In genomic region chr6:119078449-119079287, GRCh38 we compare ENCODE assay signal across 8 cellular contexts. TPM values are rescaled to one million over a fixed set of nuclear protein-coding genes. Genes with fewer than 3 reads are reported as not detected.
DNase-seq lines count a peak whose midpoint lies in the region; ATAC-seq and TF ChIP-seq lines count a peak whose summit lies in the region.

Gene FAM184A (minus strand): TSS chr6:119078664. CDS start chr6:119078299, 365 bp downstream.

- no peaks in the 10 kb centered on the region for H4K20me1 ChIP-seq in OCI-LY1 (ENCODE audit: insufficient read depth, low read length)

- H3K4me1 ChIP-seq in OCI-LY1 (ENCODE audit: insufficient read depth, low read length, severe bottlenecking) = peaks cover 17% of the 10 kb centered on the region
- H3K4me1 ChIP-seq in muscle layer of duodenum (ENCODE audit: control insufficient read depth in 1 of 2, insufficient read depth in 2 of 2, low read length in 2 of 2) = peaks cover 0 to 6% of the 10 kb centered on the region in 2 donors

- no peaks in the 10 kb centered on the region for H3K36me3 ChIP-seq in OCI-LY1 (ENCODE audit: insufficient read depth, low read length)
- H3K36me3 ChIP-seq in muscle layer of duodenum (ENCODE audit: control insufficient read depth in 1 of 2, insufficient read depth in 2 of 2, low read length in 2 of 2) = no peaks in the 10 kb centered on the region

- H3K9me3 ChIP-seq in OCI-LY1 (ENCODE audit: low read length) (no peaks in the 10 kb centered on the region), muscle layer of duodenum (ENCODE audit: control insufficient read depth in 1 of 2, low read length in 2 of 2) (no peaks in the 10 kb centered on the region)

- intact Hi-C loops in CD14-positive monocyte (cut with micrococcal nuclease) = no loop called here

- H3K27me3 ChIP-seq in OCI-LY1 (ENCODE audit: insufficient read depth, low read length) = no peaks in the 10 kb centered on the region
- no peaks in the 10 kb centered on the region for H3K27me3 ChIP-seq in muscle layer of duodenum (ENCODE audit: low read depth, low read length)

- H2AFZ ChIP-seq in OCI-LY1 (ENCODE audit: low read length) = no peak within 1 kb of the TSS

- H3K79me2 ChIP-seq in OCI-LY1 (ENCODE audit: insufficient read depth, low read length) = no peaks in the 10 kb centered on the region

- peak within 1 kb of the TSS; percentile 48; the same call in 1 of the 2 replicates for H3K9ac ChIP-seq in OCI-LY1 (ENCODE audit: low read length)

- peaks cover 19% of the 10 kb centered on the region for H3K4me1 Mint-ChIP-seq in CD14-positive monocyte
- peaks cover 52% of the 10 kb centered on the region for H3K4me1 Mint-ChIP-seq in activated T-cell treated with anti-CD3 and anti-CD28 coated beads, Interleukin-2, amount 50 U/mL, for 24 hours (ENCODE audit: low read depth)

- H3K36me3 Mint-ChIP-seq in CD14-positive monocyte = peaks cover 0 to 6% of the 10 kb centered on the region in 2 donors
- H3K36me3 Mint-ChIP-seq in activated T-cell treated with anti-CD3 and anti-CD28 coated beads, Interleukin-2, amount 50 U/mL, for 24 hours (ENCODE audit: low read depth) = peaks cover 11% of the 10 kb centered on the region

- H3K4me3 Mint-ChIP-seq in CD14-positive monocyte = peak within 1 kb of the TSS; percentile 95 to 97
- H3K4me3 Mint-ChIP-seq in activated T-cell treated with anti-CD3 and anti-CD28 coated beads, Interleukin-2, amount 50 U/mL, for 24 hours = peak within 1 kb of the TSS; percentile 85

- H3K4me3 ChIP-seq in OCI-LY1 (ENCODE audit: low read depth, low read length, poor library complexity, severe bottlenecking) = peak within 1 kb of the TSS; percentile 62
- H3K4me3 ChIP-seq in muscle layer of duodenum (ENCODE audit: low read depth in 1 of 2, low read length in 2 of 2) = peak within 1 kb of the TSS; percentile 83 to 84

- H3K27ac Mint-ChIP-seq in CD14-positive monocyte = peak within 1 kb of the TSS in 6 of 7 donors; percentile 9 to 82 (median 70)
- peak within 1 kb of the TSS; percentile 93 for H3K27ac Mint-ChIP-seq in activated T-cell treated with anti-CD3 and anti-CD28 coated beads, Interleukin-2, amount 50 U/mL, for 24 hours

- H3K27ac ChIP-seq in OCI-LY1 (ENCODE audit: low read depth, low read length, poor library complexity, severe bottlenecking) (no peak within 1 kb of the TSS), muscle layer of duodenum (ENCODE audit: low read length) (no peak within 1 kb of the TSS)

- TF ChIP-seq CTCF in CD14-positive monocyte (IDR thresholded peaks at IDR 0.05) = peak; percentile 26
- no peak; the same call in 1 of the 2 replicates for TF ChIP-seq CTCF in OCI-LY1 (IDR thresholded peaks at IDR 0.05; ENCODE audit: low read length)

- H3K9me3 Mint-ChIP-seq in CD14-positive monocyte = peaks cover 10 to 20% (median 15%) of the 10 kb centered on the region in 7 donors
- peaks cover 9% of the 10 kb centered on the region for H3K9me3 Mint-ChIP-seq in activated T-cell treated with anti-CD3 and anti-CD28 coated beads, Interleukin-2, amount 50 U/mL, for 24 hours

- H3K27me3 Mint-ChIP-seq in CD14-positive monocyte (ENCODE audit: low read depth in 3 of 3) = peaks cover 38 to 49% (median 40%) of the 10 kb centered on the region in 3 donors
- H3K27me3 Mint-ChIP-seq in activated T-cell treated with anti-CD3 and anti-CD28 coated beads, Interleukin-2, amount 50 U/mL, for 24 hours = no peaks in the 10 kb centered on the region

- peak; percentile 51 for DNase-seq in CD14-positive monocyte (ENCODE audit: low spot score)
- DNase-seq in activated T-cell treated with anti-CD3 and anti-CD28 coated beads, Interleukin-2, amount 50 U/mL, for 24 hours = peak; percentile 83
- peak; percentile 22 to 65 for DNase-seq in stimulated activated CD8-positive, alpha-beta memory T cell treated with anti-CD3 and anti-CD28 coated beads, Interleukin-7, amount 100 ng/mL, for 4 hours (ENCODE audit: low read depth in 2 of 2)

- no peaks in the 10 kb centered on the region for H3K9me2 ChIP-seq in OCI-LY1 (ENCODE audit: low read depth, low read length)

- peak; percentile 60 for ATAC-seq in GM19463 (IDR thresholded peaks at IDR 0.05; ENCODE audit: unreplicated experiment)
- peak; percentile 67 for ATAC-seq in HG03571 (IDR thresholded peaks at IDR 0.05; ENCODE audit: unreplicated experiment)
- ATAC-seq in esophagus mucosa = peak; percentile 75

- no peaks in the 10 kb centered on the region; the same call in 1 of the 2 replicates for H3F3A ChIP-seq in OCI-LY1 (ENCODE audit: insufficient read depth, low read length)

- H3K4me2 ChIP-seq in OCI-LY1 (ENCODE audit: low read length) = peak within 1 kb of the TSS; percentile 81

RNA-seq across cellular contexts. Expression of gene FAM184A, which starts in this region (rescaled TPM):
- polyA plus RNA-seq in CD14-positive monocyte = not detected
- 0.76 TPM for total RNA-seq in esophagus mucosa

Comparison
In these comparisons a context has a peak if more than half of its experiments do, and no peak if none do; other contexts are left out.
1. Peak in DNase-seq in CD14-positive monocyte; RNA of the gene not detected or under 1 TPM.
2. Peak in ATAC-seq in esophagus mucosa; RNA of the gene not detected or under 1 TPM.